Comparison of ENCODE assay signal across 1 cellular context in genomic region chr17:2004435-2004952, GRCh38.
TF ChIP-seq lines count a peak whose summit lies in the region.

No MANE protein-coding gene starts in this region.

TF ChIP-seq in IMR-90, 13 proteins besides CTCF, POLR2A, EP300 and RAD21:
- TF ChIP-seq RCOR1 (IDR thresholded peaks at IDR 0.05; ENCODE audit: insufficient replicate concordance, low read length) (no peak), FOS (IDR thresholded peaks at IDR 0.05; ENCODE audit: low read depth, low read length) (no peak), BHLHE40 (IDR thresholded peaks at IDR 0.05; ENCODE audit: low read depth, low read length) (no peak), CHD1 (IDR thresholded peaks at IDR 0.05; ENCODE audit: low read depth, low read length) (no peak), MXI1 (IDR thresholded peaks at IDR 0.05; ENCODE audit: borderline replicate concordance, low read depth, low read length) (no peak), MAZ (IDR thresholded peaks at IDR 0.05; ENCODE audit: borderline replicate concordance, low read depth, low read length) (no peak), USF2 (IDR thresholded peaks at IDR 0.05; ENCODE audit: low read depth, low read length) (no peak)
- TF ChIP-seq, protein P1, sequence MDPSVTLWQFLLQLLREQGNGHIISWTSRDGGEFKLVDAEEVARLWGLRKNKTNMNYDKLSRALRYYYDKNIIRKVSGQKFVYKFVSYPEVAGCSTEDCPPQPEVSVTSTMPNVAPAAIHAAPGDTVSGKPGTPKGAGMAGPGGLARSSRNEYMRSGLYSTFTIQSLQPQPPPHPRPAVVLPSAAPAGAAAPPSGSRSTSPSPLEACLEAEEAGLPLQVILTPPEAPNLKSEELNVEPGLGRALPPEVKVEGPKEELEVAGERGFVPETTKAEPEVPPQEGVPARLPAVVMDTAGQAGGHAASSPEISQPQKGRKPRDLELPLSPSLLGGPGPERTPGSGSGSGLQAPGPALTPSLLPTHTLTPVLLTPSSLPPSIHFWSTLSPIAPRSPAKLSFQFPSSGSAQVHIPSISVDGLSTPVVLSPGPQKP (IDR thresholded peaks at IDR 0.05; ENCODE audit: borderline replicate concordance, low read depth, low read length): no peak
